In the genomic region with DNA sequence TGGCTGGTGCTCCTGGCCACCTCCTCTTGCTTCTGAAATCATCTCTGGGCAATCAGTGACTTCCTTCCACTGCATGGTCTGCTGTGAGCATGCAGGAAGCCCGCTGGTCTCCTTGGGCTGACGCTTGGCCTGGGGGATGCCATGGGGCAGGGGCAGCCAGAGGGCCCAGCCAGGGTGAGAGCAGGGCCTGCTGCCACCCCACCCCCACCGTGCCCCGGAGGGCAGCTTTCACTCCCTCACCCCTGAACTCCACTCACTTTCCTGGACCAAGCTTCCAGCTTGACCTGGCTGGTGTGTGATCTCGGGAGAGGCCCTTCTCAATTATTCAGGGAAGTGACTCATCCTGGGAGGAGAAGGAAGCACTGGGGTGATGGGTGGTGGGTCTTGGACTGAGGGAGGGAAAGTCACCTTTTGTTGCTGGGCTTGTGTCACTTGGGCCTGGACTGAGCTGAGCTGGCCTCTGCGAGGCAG, we compare ENCODE assay signal across 28 cellular contexts.
DNase-seq lines count a peak whose midpoint lies in the region; ATAC-seq and TF ChIP-seq lines count a peak whose summit lies in the region.
"Had no signal": no experiment of that assay in that cellular context is flagged by ENCODE, and none has a peak within 500 bp of the region (broad histone marks: within the 10 kb centered on the region; RNA-seq: fewer than 3 reads in every experiment).

No MANE protein-coding gene starts in this region.

- peak overlapping the region; percentile 54 for H3K27ac ChIP-seq in PC-9
- H3K27ac ChIP-seq: epithelial cell of prostate, left lung, prostate gland, tibial artery had no signal

- 0 out of 2 replicates have a peak, but pooled peaks cover 12% of the 10 kb centered on the region for H3K27me3 ChIP-seq in PC-9 (ENCODE audit: insufficient read depth, low read depth)

- no peaks in the 10 kb centered on the region for H3K9me2 ChIP-seq in PC-9 (ENCODE audit: insufficient read depth)

- no peaks in the 10 kb centered on the region for H3K9me3 Mint-ChIP-seq in stimulated activated naive CD8-positive, alpha-beta T cell treated with anti-CD3 and anti-CD28 coated beads, Interleukin-15, amount 100 ng/mL, for 72 hours

- no peak overlapping the region for H3K4me3 ChIP-seq in PC-9
- H3K4me3 ChIP-seq: left lung, prostate gland, tibial artery had no signal

- no peak overlapping the region for H3K27ac Mint-ChIP-seq in stimulated activated naive CD8-positive, alpha-beta T cell treated with anti-CD3 and anti-CD28 coated beads, Interleukin-15, amount 100 ng/mL, for 72 hours
- H3K27ac Mint-ChIP-seq: activated CD4-positive, alpha-beta T cell treated with anti-CD3 and anti-CD28 coated beads for 36 hours; activated naive CD8-positive, alpha-beta T cell; B cell had no signal

- CTCF ChIA-PET in PC-9 (lab: Charles Lee): no interaction called here

- no peaks in the 10 kb centered on the region; the same call in 1 of the 2 replicates for H4K20me1 ChIP-seq in PC-9 (ENCODE audit: insufficient read depth)

- BruUV-seq in PC-9 (replicated peaks; lab: Mats Ljungman, UMichigan): no TSS peak

- no peak overlapping the region for H3K4me3 Mint-ChIP-seq in stimulated activated naive CD8-positive, alpha-beta T cell treated with anti-CD3 and anti-CD28 coated beads, Interleukin-15, amount 100 ng/mL, for 72 hours
- H3K4me3 Mint-ChIP-seq: activated CD4-positive, alpha-beta T cell treated with anti-CD3 and anti-CD28 coated beads for 36 hours; activated naive CD8-positive, alpha-beta T cell; B cell had no signal

- H3K9me3 ChIP-seq in PC-9 (ENCODE audit: insufficient read depth, low read depth): no peaks in the 10 kb centered on the region
- H3K9me3 ChIP-seq: left lung, prostate gland, tibial artery had no signal

- TF ChIP-seq CTCF in PC-9 (conservative IDR thresholded peaks at IDR 0.05): no peak

- no peaks in the 10 kb centered on the region for H3K36me3 ChIP-seq in PC-9 (ENCODE audit: low read depth)
- H3K36me3 ChIP-seq: left lung, prostate gland, tibial artery had no signal

- H3K79me2 ChIP-seq in PC-9 (ENCODE audit: low read depth): no peaks in the 10 kb centered on the region

- H3K4me2 ChIP-seq in PC-9: peak overlapping the region; percentile 61

- peaks cover 29% of the 10 kb centered on the region for H3K4me1 ChIP-seq in PC-9 (replicated peaks; ENCODE audit: insufficient read depth)
- H3K4me1 ChIP-seq: left lung, prostate gland, tibial artery had no signal

- ATAC-seq in GM18858 (IDR thresholded peaks at IDR 0.05; ENCODE audit: unreplicated experiment): no peak
- ATAC-seq in stimulated activated naive CD8-positive, alpha-beta T cell treated with anti-CD3 and anti-CD28 coated beads, Interleukin-15, amount 100 ng/mL, for 72 hours: no peak
- ATAC-seq: activated CD4-positive, alpha-beta T cell treated with anti-CD3 and anti-CD28 coated beads for 36 hours; left lung; sciatic nerve had no signal

- H2AFZ ChIP-seq in PC-9: peak overlapping the region; percentile 67

- intact Hi-C loops in PC-9 (cut with micrococcal nuclease; ENCODE audit: unreplicated experiment) (no loop called here), posterior vena cava (cut with DNase I) (no loop called here)

- H3F3A ChIP-seq in PC-9 (ENCODE audit: insufficient read depth, low read depth): peaks cover 8% of the 10 kb centered on the region; the same call in 1 of the 2 replicates

- peaks cover 20% of the 10 kb centered on the region for H3K27me3 Mint-ChIP-seq in stimulated activated naive CD8-positive, alpha-beta T cell treated with anti-CD3 and anti-CD28 coated beads, Interleukin-15, amount 100 ng/mL, for 72 hours

- H3K4me1 Mint-ChIP-seq in stimulated activated naive CD8-positive, alpha-beta T cell treated with anti-CD3 and anti-CD28 coated beads, Interleukin-15, amount 100 ng/mL, for 72 hours: no peaks in the 10 kb centered on the region
- H3K4me1 Mint-ChIP-seq: activated CD4-positive, alpha-beta T cell treated with anti-CD3 and anti-CD28 coated beads for 36 hours; B cell had no signal

- DNase-seq in HT-29 (ENCODE audit: low spot score): peak; percentile 26
- DNase-seq in PC-9: peak in 1 of 2 experiments; percentile 61
- DNase-seq in iPS-NIHi7 (ENCODE audit: extremely low spot score): peak; percentile 53
- peak; percentile 67 for DNase-seq in posterior vena cava (ENCODE audit: low spot score)
- DNase-seq in anterior cingulate cortex (lab: John Stamatoyannopoulos, UW): no peak
- DNase-seq in stimulated activated naive CD8-positive, alpha-beta T cell treated with anti-CD3 and anti-CD28 coated beads, Interleukin-15, amount 100 ng/mL, for 72 hours: no peak
- DNase-seq: ACHN; activated CD4-positive, alpha-beta T cell treated with anti-CD3 and anti-CD28 coated beads for 36 hours; activated effector memory CD4-positive, alpha-beta T cell treated with Interleukin-2 at 50 U/mL for 16 hours; activated T-cell treated with anti-CD3 and anti-CD28 coated beads for 4 hours; effector CD4-positive, alpha-beta T cell; hippocampal formation; KBM-7; left lung; NCI-H1436; NCI-H2081; NCI-H2227 treated with DMSO at 0.1 percent for 48 hours; NCI-H526; nucleus accumbens; stimulated activated CD4-positive, alpha-beta T cell treated with anti-CD3 and anti-CD28 coated beads, Interleukin-12 subunit alpha, Interleukin-12 subunit beta, amount 100 ng/mL, for 4 hours; stimulated activated CD4-positive, alpha-beta T cell treated with anti-CD3 and anti-CD28 coated beads, Interleukin-2, amount 100 ng/mL, for 48 hours had no signal

- POLR2A ChIA-PET in PC-9 (lab: Charles Lee; ENCODE audit: unreplicated experiment): no interaction called here

Comparison
In these comparisons a context has a peak if more than half of its experiments do, and no peak if none do; other contexts are left out.
1. DNase-seq: peak in HT-29 (single experiment), iPS-NIHi7 (single experiment) and posterior vena cava (single experiment); none in anterior cingulate cortex (0 of 58) and stimulated activated naive CD8-positive, alpha-beta T cell treated with anti-CD3 and anti-CD28 coated beads, Interleukin-15, amount 100 ng/mL, for 72 hours (0 of 2).